ENCODE assay signal across 8 cellular contexts in the genomic region with DNA sequence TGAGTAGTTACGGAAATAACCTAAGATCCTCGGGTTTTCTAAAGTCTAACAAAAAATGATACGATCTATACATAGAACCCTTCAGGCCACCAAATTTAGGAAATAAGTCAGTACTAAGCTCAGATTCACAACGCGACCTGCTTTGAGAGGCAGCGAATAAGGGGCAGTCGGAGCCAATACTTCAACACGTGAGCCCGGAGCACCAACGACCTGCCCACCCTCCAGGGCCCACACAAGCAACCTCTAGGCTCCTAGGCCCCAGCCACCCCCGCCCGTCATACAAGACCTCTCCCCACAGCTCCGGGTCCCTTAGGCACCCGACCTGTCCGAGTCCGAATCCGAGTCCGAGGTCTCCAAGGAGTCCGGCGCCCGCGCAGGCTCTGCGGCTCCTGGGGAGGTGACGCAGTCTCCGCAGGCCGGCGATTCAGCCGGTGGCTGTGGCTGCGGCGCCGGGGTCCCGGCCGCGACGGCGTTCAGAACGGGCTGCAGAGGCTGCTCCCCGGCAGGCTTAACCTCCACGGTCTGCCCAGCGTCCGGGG. TPM values are rescaled to one million over a fixed set of nuclear protein-coding genes. Genes with fewer than 3 reads are reported as not detected.
DNase-seq lines count a peak whose midpoint lies in the region; ATAC-seq and TF ChIP-seq lines count a peak whose summit lies in the region.

No MANE protein-coding gene starts in this region.

- CTCF ChIA-PET in BJ (lab: Yijun Ruan, JAX) = no interaction called here

- peak; percentile 43 for ATAC-seq in GM19043 (IDR thresholded peaks at IDR 0.05; ENCODE audit: low read depth, unreplicated experiment)
- ATAC-seq in HG03354 (IDR thresholded peaks at IDR 0.05; ENCODE audit: poor library complexity, severe bottlenecking, unreplicated experiment) = peak; percentile 75

- peaks cover 52% of the 10 kb centered on the region for H3K4me1 Mint-ChIP-seq in activated naive CD4-positive, alpha-beta T cell treated with anti-CD3 and anti-CD28 coated beads, Interleukin-2, amount 50 U/mL, for 24 hours

- H3K27me3 Mint-ChIP-seq in activated naive CD4-positive, alpha-beta T cell treated with anti-CD3 and anti-CD28 coated beads, Interleukin-2, amount 50 U/mL, for 24 hours = no peaks in the 10 kb centered on the region

- POLR2A ChIA-PET in BJ (lab: Charles Lee) = no interaction called here

- peak overlapping the region; percentile 97 for H3K4me3 ChIP-seq in BJ (ENCODE audit: low read depth, low read length)

- peaks cover 17% of the 10 kb centered on the region for H3K36me3 Mint-ChIP-seq in activated naive CD4-positive, alpha-beta T cell treated with anti-CD3 and anti-CD28 coated beads, Interleukin-2, amount 50 U/mL, for 24 hours

- no peaks in the 10 kb centered on the region for H3K36me3 ChIP-seq in BJ (ENCODE audit: control insufficient read depth, insufficient read depth, low read length)

- H3K27me3 ChIP-seq in BJ (ENCODE audit: control insufficient read depth, insufficient read depth, low read length) = no peaks in the 10 kb centered on the region

- H3K9me3 Mint-ChIP-seq in activated naive CD4-positive, alpha-beta T cell treated with anti-CD3 and anti-CD28 coated beads, Interleukin-2, amount 50 U/mL, for 24 hours = no peaks in the 10 kb centered on the region

- intact Hi-C loops in cardiac septum (cut with DNase I) = no loop called here
- intact Hi-C loops in posterior cingulate gyrus (cut with DNase I) = loop anchor here (5.0 kb wide), 1 partner anchor 166 kb away; a partner anchor contains a TSS

- H3K27ac Mint-ChIP-seq in activated naive CD4-positive, alpha-beta T cell treated with anti-CD3 and anti-CD28 coated beads, Interleukin-2, amount 50 U/mL, for 24 hours = peak overlapping the region; percentile 97

- in situ Hi-C loops in SK-MEL-5 (cut with HindIII; ENCODE audit: low pct_unique_long_range_greater_than_20kb, low sequenced_read_pairs) = no loop called here

- peak overlapping the region; percentile 90 for H3K4me3 Mint-ChIP-seq in activated naive CD4-positive, alpha-beta T cell treated with anti-CD3 and anti-CD28 coated beads, Interleukin-2, amount 50 U/mL, for 24 hours

- TF ChIP-seq CTCF in BJ (IDR thresholded peaks at IDR 0.05; ENCODE audit: insufficient read depth, low read depth, low read length) = no peak

- DNase-seq in BJ (ENCODE audit: low read depth) = no peak
- peak; percentile 43 for DNase-seq in SK-MEL-5 (ENCODE audit: low read depth, low spot score)
- peak; percentile 76 for DNase-seq in cardiac septum (ENCODE audit: low spot score)
- DNase-seq in posterior cingulate gyrus = peak; percentile 18 to 91 (median 38)
- peak; percentile 47 for DNase-seq in ureter (ENCODE audit: low spot score)

RNA-seq across cellular contexts. Expression of a gene that starts 0.6 kb away (rescaled TPM):
- 3.7 and 6.0 TPM in 2 replicates for polyA plus RNA-seq in BJ (2011; rRNA removed)
- polyA minus RNA-seq in BJ (2011; rRNA and poly(A)+ RNA removed) = 4.5 TPM in 2 replicates
- total RNA-seq in SK-MEL-5 (2014; rRNA removed; shearing (Covaris generic)) = 7.2 and 9.6 TPM in 2 replicates
- 20.7 and 21.8 TPM in 2 replicates for polyA plus RNA-seq in SK-MEL-5 (2015; cell fraction: cytosol; rRNA removed)
- 19.2 and 25.0 TPM in 2 replicates for polyA plus RNA-seq in SK-MEL-5 (2015; cell fraction: nucleus; rRNA removed)
- total RNA-seq in cardiac septum (12.4 TPM), ureter (26.2 TPM)
